In genomic region chr22:40637181-40638150, GRCh38 we compare ENCODE assay signal across 1 cellular context.
TF ChIP-seq lines count a peak whose summit lies in the region.

No MANE protein-coding gene starts in this region.

TF ChIP-seq in HepG2, 621 proteins besides CTCF, POLR2A, EP300 and RAD21 (continued from another document and continues in another):
- peak; percentile 99; the same call in 1 of the 2 replicates for TF ChIP-seq ZFP91 (CRISPR knock-in tag; IDR thresholded peaks at IDR 0.05; ENCODE audit: borderline replicate concordance)
- no peak for TF ChIP-seq ZNF558 (CRISPR knock-in tag; IDR thresholded peaks at IDR 0.05; ENCODE audit: borderline replicate concordance)
- TF ChIP-seq ZNF510 (CRISPR knock-in tag; IDR thresholded peaks at IDR 0.05; ENCODE audit: low read depth), result 0 out of 2 replicates have a peak, but pooled peaks have one; percentile 47
- TF ChIP-seq USF2 (IDR thresholded peaks at IDR 0.05; ENCODE audit: low read depth, low read length), result no peak
- TF ChIP-seq USF2 (CRISPR knock-in tag; IDR thresholded peaks at IDR 0.05; ENCODE audit: borderline replicate concordance), result no peak
- TF ChIP-seq SIN3B (IDR thresholded peaks at IDR 0.05; ENCODE audit: low read length), result no peak
- TF ChIP-seq ZNF781 (CRISPR knock-in tag; IDR thresholded peaks at IDR 0.05; ENCODE audit: borderline replicate concordance, not compliant biosample characterization), result no peak
- TF ChIP-seq ZNF629 (CRISPR knock-in tag; conservative IDR thresholded peaks at IDR 0.05), result no peak
- no peak for TF ChIP-seq REPIN1 (CRISPR knock-in tag; IDR thresholded peaks at IDR 0.05; ENCODE audit: borderline replicate concordance, low read depth)
- no peak for TF ChIP-seq ZFAT (CRISPR knock-in tag; conservative IDR thresholded peaks at IDR 0.05)
- TF ChIP-seq FLYWCH1 (CRISPR knock-in tag; IDR thresholded peaks at IDR 0.05), result no peak
- TF ChIP-seq ZNF850 (CRISPR knock-in tag; conservative IDR thresholded peaks at IDR 0.05), result no peak
- no peak for TF ChIP-seq KDM6A (CRISPR knock-in tag; IDR thresholded peaks at IDR 0.05; ENCODE audit: low read depth)
- TF ChIP-seq NFE2 (CRISPR knock-in tag; IDR thresholded peaks at IDR 0.05), result no peak
- 0 out of 2 replicates have a peak, but pooled peaks have one; percentile 6 for TF ChIP-seq NR2C2 (CRISPR knock-in tag; IDR thresholded peaks at IDR 0.05; ENCODE audit: borderline replicate concordance)
- TF ChIP-seq RNF219 (CRISPR knock-in tag; IDR thresholded peaks at IDR 0.05), result no peak
- no peak for TF ChIP-seq RARG (CRISPR knock-in tag; IDR thresholded peaks at IDR 0.05; ENCODE audit: low read depth)
- no peak for TF ChIP-seq ARID2 (CRISPR knock-in tag; IDR thresholded peaks at IDR 0.05; ENCODE audit: borderline replicate concordance)
- no peak for TF ChIP-seq ZBED4 (CRISPR knock-in tag; IDR thresholded peaks at IDR 0.05; ENCODE audit: borderline replicate concordance)
- TF ChIP-seq SRY (CRISPR knock-in tag; IDR thresholded peaks at IDR 0.05), result 0 out of 2 replicates have a peak, but pooled peaks have one; percentile 22
- TF ChIP-seq ESRRA (CRISPR knock-in tag; IDR thresholded peaks at IDR 0.05; ENCODE audit: low read depth), result no peak
- TF ChIP-seq IRF1 (CRISPR knock-in tag; IDR thresholded peaks at IDR 0.05; ENCODE audit: low read depth), result no peak
- TF ChIP-seq SMAD3 (CRISPR knock-in tag; IDR thresholded peaks at IDR 0.05), result no peak
- 0 out of 2 replicates have a peak, but pooled peaks have one; percentile 7 for TF ChIP-seq ZNF800 (CRISPR knock-in tag; IDR thresholded peaks at IDR 0.05)
- TF ChIP-seq MAFF (IDR thresholded peaks at IDR 0.05; ENCODE audit: low read depth, low read length), result no peak
- TF ChIP-seq TIGD3 (CRISPR knock-in tag; IDR thresholded peaks at IDR 0.05; ENCODE audit: borderline replicate concordance), result no peak
- TF ChIP-seq RNF2 (conservative IDR thresholded peaks at IDR 0.05; ENCODE audit: low read depth), result 0 out of 2 replicates have a peak, but pooled peaks have one; percentile 40
- no peak for TF ChIP-seq HINFP (CRISPR knock-in tag; IDR thresholded peaks at IDR 0.05; ENCODE audit: low read depth)
- no peak for TF ChIP-seq JUN (CRISPR knock-in tag; IDR thresholded peaks at IDR 0.05)
- peak; percentile 10; the same call in 1 of the 2 replicates for TF ChIP-seq ZNF746 (CRISPR knock-in tag; IDR thresholded peaks at IDR 0.05)
- no peak for TF ChIP-seq PRMT3 (CRISPR knock-in tag; IDR thresholded peaks at IDR 0.05; ENCODE audit: borderline replicate concordance, low read depth)
- TF ChIP-seq GMEB2 (CRISPR knock-in tag; IDR thresholded peaks at IDR 0.05; ENCODE audit: low read depth), result no peak
- TF ChIP-seq PRDM15 (CRISPR knock-in tag; IDR thresholded peaks at IDR 0.05), result no peak
- TF ChIP-seq PHF8 (CRISPR knock-in tag; IDR thresholded peaks at IDR 0.05), result no peak
- TF ChIP-seq NKX3-1 (CRISPR knock-in tag; IDR thresholded peaks at IDR 0.05), result no peak
- no peak for TF ChIP-seq BORCS8-MEF2B (CRISPR knock-in tag; IDR thresholded peaks at IDR 0.05)
- TF ChIP-seq CBX2 (IDR thresholded peaks at IDR 0.05; ENCODE audit: low read depth, low read length), result no peak
- TF ChIP-seq CBX2 (CRISPR knock-in tag; IDR thresholded peaks at IDR 0.05; ENCODE audit: low read depth), result no peak
- TF ChIP-seq ISX (CRISPR knock-in tag; conservative IDR thresholded peaks at IDR 0.05), result no peak
- TF ChIP-seq GATA4 (IDR thresholded peaks at IDR 0.05; ENCODE audit: borderline replicate concordance, low read depth), result no peak
- no peak for TF ChIP-seq NFRKB (IDR thresholded peaks at IDR 0.05)
